In the genomic region with DNA sequence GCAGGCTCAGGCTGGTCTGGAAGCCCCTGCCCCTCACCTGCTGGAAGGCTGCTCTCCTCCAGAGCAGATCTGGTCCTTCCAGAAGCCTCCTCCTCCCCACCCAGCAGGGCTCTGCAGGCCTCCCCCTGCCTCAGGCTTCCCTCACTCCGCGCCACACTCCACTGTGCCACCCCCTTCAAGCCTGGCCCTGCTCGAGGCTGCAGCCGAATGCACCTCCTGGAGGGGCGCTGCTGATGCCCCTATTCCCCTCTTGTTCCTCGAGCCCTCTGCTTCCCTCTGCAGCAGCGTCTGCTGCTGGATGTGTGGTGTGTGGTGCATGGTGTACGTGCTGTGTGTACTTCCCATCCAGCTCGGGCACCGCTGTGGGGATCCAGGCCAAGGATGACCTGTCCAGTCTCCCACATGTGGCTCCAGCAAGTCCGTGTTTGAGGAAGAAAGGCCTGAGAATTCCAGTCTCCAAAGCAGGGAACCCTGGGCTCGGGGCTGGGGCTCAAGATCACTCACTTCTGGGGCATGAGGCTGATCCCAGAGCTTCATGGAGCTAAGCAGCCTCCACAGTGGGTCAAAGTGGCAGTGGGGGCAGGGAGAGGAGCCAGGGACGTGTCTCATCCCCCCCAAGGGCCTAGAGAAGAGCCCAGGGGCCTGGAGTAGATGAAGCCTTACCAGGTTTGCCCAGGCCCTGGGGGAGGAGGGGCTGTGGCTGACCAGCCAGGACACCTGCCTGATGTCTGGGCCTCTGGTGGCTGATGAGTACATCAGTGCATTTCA, we compare ENCODE assay signal across 13 cellular contexts.
DNase-seq lines count a peak whose midpoint lies in the region; ATAC-seq and TF ChIP-seq lines count a peak whose summit lies in the region.
"Had no signal": no experiment of that assay in that cellular context is flagged by ENCODE, and none has a peak within 500 bp of the region (broad histone marks: within the 10 kb centered on the region; RNA-seq: fewer than 3 reads in every experiment).

No MANE protein-coding gene starts in this region.

- H3K27ac ChIP-seq in endodermal cell (ENCODE audit: low read depth, low read length) = no peak overlapping the region
- H3K27ac ChIP-seq: VCaP had no signal

- H3K9ac ChIP-seq in endodermal cell (ENCODE audit: extremely low read depth, low read length, poor library complexity, severe bottlenecking) = no peak overlapping the region

- H3K36me3 ChIP-seq in endodermal cell (ENCODE audit: control insufficient read depth, insufficient read depth, low read length) = no peaks in the 10 kb centered on the region

- no peak overlapping the region for H3K27ac Mint-ChIP-seq in activated CD4-positive, alpha-beta T cell treated with anti-CD3 and anti-CD28 coated beads, Interleukin-2, amount 10 ng/mL, durations not matched to agents 7 days and 5 days
- H3K27ac Mint-ChIP-seq in endodermal cell = peak overlapping the region; percentile 44

- H3K4me1 Mint-ChIP-seq in activated CD4-positive, alpha-beta T cell treated with anti-CD3 and anti-CD28 coated beads, Interleukin-2, amount 10 ng/mL, durations not matched to agents 7 days and 5 days = no peaks in the 10 kb centered on the region
- H3K4me1 Mint-ChIP-seq in endodermal cell = peaks cover 11% of the 10 kb centered on the region

- no peak overlapping the region for H3K4me3 Mint-ChIP-seq in activated CD4-positive, alpha-beta T cell treated with anti-CD3 and anti-CD28 coated beads, Interleukin-2, amount 10 ng/mL, durations not matched to agents 7 days and 5 days
- H3K4me3 Mint-ChIP-seq in endodermal cell = no peak overlapping the region
- H3K4me3 Mint-ChIP-seq: activated naive CD8-positive, alpha-beta T cell had no signal

- peaks cover 11% of the 10 kb centered on the region for H3K4me1 ChIP-seq in endodermal cell (ENCODE audit: control insufficient read depth, insufficient read depth, low read length)

- intact Hi-C loops in sciatic nerve (cut with DNase I) = no loop called here

- H3K9me3 Mint-ChIP-seq in activated CD4-positive, alpha-beta T cell treated with anti-CD3 and anti-CD28 coated beads, Interleukin-2, amount 10 ng/mL, durations not matched to agents 7 days and 5 days = peaks cover 6% of the 10 kb centered on the region
- H3K9me3 Mint-ChIP-seq in endodermal cell = peaks cover 9% of the 10 kb centered on the region

- H3K27me3 Mint-ChIP-seq in activated CD4-positive, alpha-beta T cell treated with anti-CD3 and anti-CD28 coated beads, Interleukin-2, amount 10 ng/mL, durations not matched to agents 7 days and 5 days = peaks cover 6% of the 10 kb centered on the region
- H3K27me3 Mint-ChIP-seq in endodermal cell (ENCODE audit: insufficient read depth) = peaks cover 13% of the 10 kb centered on the region

- POLR2A ChIA-PET in activated CD4-positive, alpha-beta T cell treated with anti-CD3 and anti-CD28 coated beads, Interleukin-2, amount 10 ng/mL, durations not matched to agents 7 days and 5 days (lab: Charles Lee) = no interaction called here

- no peaks in the 10 kb centered on the region for H3K36me3 Mint-ChIP-seq in activated CD4-positive, alpha-beta T cell treated with anti-CD3 and anti-CD28 coated beads, Interleukin-2, amount 10 ng/mL, durations not matched to agents 7 days and 5 days (ENCODE audit: low read depth)
- H3K36me3 Mint-ChIP-seq in endodermal cell (ENCODE audit: low read depth) = no peaks in the 10 kb centered on the region

- H3K27me3 ChIP-seq in endodermal cell (ENCODE audit: control insufficient read depth, insufficient read depth, low read length, poor library complexity, severe bottlenecking) = no peaks in the 10 kb centered on the region

- DNase-seq in activated CD4-positive, alpha-beta T cell treated with anti-CD3 and anti-CD28 coated beads, Interleukin-2, amount 10 ng/mL, durations not matched to agents 7 days and 5 days = peak; percentile 5
- no peak for DNase-seq in activated CD4-positive, alpha-beta T cell treated with anti-CD3 and anti-CD28 coated beads, Interleukin-2, amount 50 U/mL, for 4 hours
- DNase-seq in NCI-H1694 treated with DMSO at 0.1 percent for 48 hours (lab: John Stamatoyannopoulos, UW) = peak; percentile 93
- peak; percentile 78 for DNase-seq in endodermal cell
- peak; percentile 33 for DNase-seq in sciatic nerve (ENCODE audit: low spot score)
- DNase-seq in NCI-H774 (lab: John Stamatoyannopoulos, UW) = no peak
- DNase-seq in SIG-M5 (lab: John Stamatoyannopoulos, UW) = no peak
- DNase-seq: cortex of kidney, Kasumi-1, NCI-H2171 treated with DMSO at 0.1 percent for 48 hours had no signal

- peaks cover 12% of the 10 kb centered on the region for H3K9me3 ChIP-seq in endodermal cell (ENCODE audit: control insufficient read depth, low read length)

- CTCF ChIA-PET in activated CD4-positive, alpha-beta T cell treated with anti-CD3 and anti-CD28 coated beads, Interleukin-2, amount 10 ng/mL, durations not matched to agents 7 days and 5 days (lab: Charles Lee) = interaction anchor here (0.9 kb wide), 1 partner anchor 59 kb away, joined by 3 read pairs; no protein-coding TSS in a partner anchor

- WGBS in endodermal cell (ENCODE audit: insufficient coverage in 1 of 2, insufficient read length in 1 of 2), 2 experiments = 61 to 67% methylated on average over 4 to 13 of the region's 13 CpGs

- H3K4me3 ChIP-seq in endodermal cell (ENCODE audit: low read length) = no peak overlapping the region

- peak; percentile 45 for TF ChIP-seq CTCF in endodermal cell (conservative IDR thresholded peaks at IDR 0.05)

- no peak for ATAC-seq in sciatic nerve
- no peak for ATAC-seq in GM21381 (IDR thresholded peaks at IDR 0.05; ENCODE audit: unreplicated experiment)

Comparison
In these comparisons a context has a peak if more than half of its experiments do, and no peak if none do; other contexts are left out.
1. DNase-seq: peak in activated CD4-positive, alpha-beta T cell treated with anti-CD3 and anti-CD28 coated beads, Interleukin-2, amount 10 ng/mL, durations not matched to agents 7 days and 5 days (single experiment), NCI-H1694 treated with DMSO at 0.1 percent for 48 hours (single experiment), endodermal cell (single experiment) and sciatic nerve (single experiment); none in activated CD4-positive, alpha-beta T cell treated with anti-CD3 and anti-CD28 coated beads, Interleukin-2, amount 50 U/mL, for 4 hours (0 of 2), NCI-H774 (single experiment) and SIG-M5 (single experiment).